Comparison of ENCODE assay signal across 14 cellular contexts in genomic region chr15:90259524-90259923, GRCh38. TPM values are rescaled to one million over a fixed set of nuclear protein-coding genes. Genes with fewer than 3 reads are reported as not detected.
DNase-seq lines count a peak whose midpoint lies in the region; ATAC-seq and TF ChIP-seq lines count a peak whose summit lies in the region.
"Had no signal": no experiment of that assay in that cellular context is flagged by ENCODE, and none has a peak within 500 bp of the region (broad histone marks: within the 10 kb centered on the region; RNA-seq: fewer than 3 reads in every experiment).

No MANE protein-coding gene starts in this region.

- TF ChIP-seq POLR2A in esophagus muscularis mucosa (IDR thresholded peaks at IDR 0.05; ENCODE audit: low read depth): no peak

- peaks cover 11% of the 10 kb centered on the region for H3K4me1 Mint-ChIP-seq in activated CD4-positive, alpha-beta T cell treated with anti-CD3 and anti-CD28 coated beads for 36 hours
- peaks cover 14% of the 10 kb centered on the region for H3K4me1 Mint-ChIP-seq in activated naive CD4-positive, alpha-beta T cell treated with anti-CD3 and anti-CD28 coated beads, Interleukin-2, amount 10 ng/mL, durations not matched to agents 7 days and 5 days

- H3K27me3 Mint-ChIP-seq in activated CD4-positive, alpha-beta T cell treated with anti-CD3 and anti-CD28 coated beads for 36 hours: no peaks in the 10 kb centered on the region
- H3K27me3 Mint-ChIP-seq in activated naive CD4-positive, alpha-beta T cell treated with anti-CD3 and anti-CD28 coated beads, Interleukin-2, amount 10 ng/mL, durations not matched to agents 7 days and 5 days: peaks cover 16% of the 10 kb centered on the region

- ATAC-seq in activated CD4-positive, alpha-beta T cell treated with anti-CD3 and anti-CD28 coated beads for 36 hours: peak; percentile 60
- ATAC-seq in GM21723 (IDR thresholded peaks at IDR 0.05; ENCODE audit: unreplicated experiment) (peak; percentile 85), HG03354 (IDR thresholded peaks at IDR 0.05; ENCODE audit: poor library complexity, severe bottlenecking, unreplicated experiment) (peak; percentile 79)

- H3K27me3 ChIP-seq in esophagus muscularis mucosa: no peaks in the 10 kb centered on the region

- H3K27ac ChIP-seq in esophagus muscularis mucosa (replicated peaks in 1 of 4): no peak overlapping the region
- H3K27ac ChIP-seq: 22Rv1 had no signal

- no peak for TF ChIP-seq EP300 in esophagus muscularis mucosa (IDR thresholded peaks at IDR 0.05)

- intact Hi-C loops in activated CD4-positive, alpha-beta T cell treated with anti-CD3 and anti-CD28 coated beads for 36 hours (cut with DNase I, micrococcal nuclease): no loop called here
- intact Hi-C loops in esophagus muscularis mucosa (cut with DNase I): no loop called here

- no peaks in the 10 kb centered on the region for H3K9me3 Mint-ChIP-seq in activated CD4-positive, alpha-beta T cell treated with anti-CD3 and anti-CD28 coated beads for 36 hours (ENCODE audit: low read depth)
- H3K9me3 Mint-ChIP-seq in activated naive CD4-positive, alpha-beta T cell treated with anti-CD3 and anti-CD28 coated beads, Interleukin-2, amount 10 ng/mL, durations not matched to agents 7 days and 5 days: no peaks in the 10 kb centered on the region
- H3K9me3 Mint-ChIP-seq: IgD-negative memory B cell had no signal

- 90% methylated on average over 5 of the region's 5 CpGs for WGBS in esophagus muscularis mucosa

- peaks cover 3 to 5% (median 4%) of the 10 kb centered on the region in 4 donors for H3K4me1 ChIP-seq in esophagus muscularis mucosa

- POLR2A ChIA-PET in activated CD4-positive, alpha-beta T cell treated with anti-CD3 and anti-CD28 coated beads for 36 hours (lab: Charles Lee): no interaction called here

- H3K27ac Mint-ChIP-seq in activated CD4-positive, alpha-beta T cell treated with anti-CD3 and anti-CD28 coated beads for 36 hours: peak overlapping the region; percentile 57
- H3K27ac Mint-ChIP-seq in activated naive CD4-positive, alpha-beta T cell treated with anti-CD3 and anti-CD28 coated beads, Interleukin-2, amount 10 ng/mL, durations not matched to agents 7 days and 5 days: no peak overlapping the region

- CTCF ChIA-PET in activated CD4-positive, alpha-beta T cell treated with anti-CD3 and anti-CD28 coated beads for 36 hours (lab: Charles Lee): no interaction called here
- CTCF ChIA-PET in activated naive CD4-positive, alpha-beta T cell treated with anti-CD3 and anti-CD28 coated beads, Interleukin-2, amount 10 ng/mL, durations not matched to agents 7 days and 5 days (lab: Charles Lee): interaction anchor here (0.5 kb wide), 1 partner anchor 10 kb away, joined by 3 read pairs; the partner anchor contains the start of gene TTLL13

- H3K36me3 ChIP-seq in esophagus muscularis mucosa: no peaks in the 10 kb centered on the region

- DNase-seq in activated CD4-positive, alpha-beta T cell treated with anti-CD3 and anti-CD28 coated beads for 36 hours: no peak
- DNase-seq in activated CD4-positive, alpha-beta T cell treated with anti-CD3 and anti-CD28 coated beads, Interleukin-2, amount 50 U/mL, for 1 hour: no peak
- DNase-seq in iris pigment epithelial cell (ENCODE audit: low read depth): peak; percentile 73
- DNase-seq in NCI-H1105 (lab: John Stamatoyannopoulos, UW): no peak
- DNase-seq in esophagus muscularis mucosa (ENCODE audit: extremely low spot score): no peak
- no peak for DNase-seq in activated naive CD4-positive, alpha-beta T cell treated with anti-CD3 and anti-CD28 coated beads, Interleukin-2, amount 10 ng/mL, durations not matched to agents 7 days and 5 days
- DNase-seq: NCI-H446; SIG-M5; stimulated activated CD8-positive, alpha-beta memory T cell treated with anti-CD3 and anti-CD28 coated beads, Interleukin-4, amount 100 ng/mL, for 48 hours had no signal

- H3K4me3 ChIP-seq in esophagus muscularis mucosa: no peak overlapping the region

- H3K4me3 Mint-ChIP-seq in activated CD4-positive, alpha-beta T cell treated with anti-CD3 and anti-CD28 coated beads for 36 hours: no peak overlapping the region
- no peak overlapping the region for H3K4me3 Mint-ChIP-seq in activated naive CD4-positive, alpha-beta T cell treated with anti-CD3 and anti-CD28 coated beads, Interleukin-2, amount 10 ng/mL, durations not matched to agents 7 days and 5 days
- H3K4me3 Mint-ChIP-seq: IgD-negative memory B cell had no signal

- no peaks in the 10 kb centered on the region for H3K9me3 ChIP-seq in esophagus muscularis mucosa

- no peaks in the 10 kb centered on the region for H3K36me3 Mint-ChIP-seq in activated CD4-positive, alpha-beta T cell treated with anti-CD3 and anti-CD28 coated beads for 36 hours (ENCODE audit: low read depth)
- H3K36me3 Mint-ChIP-seq in activated naive CD4-positive, alpha-beta T cell treated with anti-CD3 and anti-CD28 coated beads, Interleukin-2, amount 10 ng/mL, durations not matched to agents 7 days and 5 days: no peaks in the 10 kb centered on the region

- TF ChIP-seq CTCF in esophagus muscularis mucosa (IDR thresholded peaks at IDR 0.05): no peak

RNA-seq across cellular contexts. Expression of gene NGRN, which starts 5.9 kb away (rescaled TPM):
- total RNA-seq in activated CD4-positive, alpha-beta T cell treated with anti-CD3 and anti-CD28 coated beads for 36 hours: 10 to 100 TPM; 22.0 to 23.9 TPM
- total RNA-seq in esophagus muscularis mucosa: 100 to 1,000 TPM; 140 to 166 (median 154) TPM

RNA-seq across cellular contexts. Expression of gene TTLL13, which starts 10.2 kb away (rescaled TPM):
- total RNA-seq in activated CD4-positive, alpha-beta T cell treated with anti-CD3 and anti-CD28 coated beads for 36 hours: under 1 TPM; 0.39 to 0.46 TPM
- under 1 TPM in 2 of 4 donors, not detected in 2; 0.32 to 0.42 TPM for total RNA-seq in esophagus muscularis mucosa
- total RNA-seq: skeletal muscle tissue had no signal

RNA-seq across cellular contexts. Expression of gene GDPGP1, which starts 25.5 kb away (rescaled TPM):
- 1 to 10 TPM; 5.6 to 6.6 TPM for total RNA-seq in activated CD4-positive, alpha-beta T cell treated with anti-CD3 and anti-CD28 coated beads for 36 hours
- total RNA-seq in esophagus muscularis mucosa: 1 to 10 TPM; 3.8 to 7.4 (median 5.3) TPM

RNA-seq across cellular contexts. Expression of gene CIB1, which starts 25.8 kb away (rescaled TPM):
- total RNA-seq in activated CD4-positive, alpha-beta T cell treated with anti-CD3 and anti-CD28 coated beads for 36 hours: 100 to 1,000 TPM; 135 to 140 TPM
- 10 to 100 TPM; 27.2 to 49.0 (median 33.8) TPM for total RNA-seq in esophagus muscularis mucosa

RNA-seq across cellular contexts. Expression of gene SEMA4B, which starts 58.4 kb away (rescaled TPM):
- total RNA-seq in activated CD4-positive, alpha-beta T cell treated with anti-CD3 and anti-CD28 coated beads for 36 hours: 10 to 100 TPM; 12.5 to 15.8 TPM
- 10 to 100 TPM; 30.7 to 68.3 (median 43.4) TPM for total RNA-seq in esophagus muscularis mucosa

Comparison
In these comparisons a context has a peak if more than half of its experiments do, and no peak if none do; other contexts are left out.
1. RNA of gene NGRN, which starts 5.9 kb away (total RNA-seq): 140 to 166 TPM in esophagus muscularis mucosa; 22.0 to 23.9 TPM in activated CD4-positive, alpha-beta T cell treated with anti-CD3 and anti-CD28 coated beads for 36 hours; every median in the first group is over 4 times any median in the second.
2. Peak in every context shown above with its lines, with median percentiles within 50 percentile points of each other: ATAC-seq.